19 cellular contexts compared by ENCODE assay signal in the genomic region with DNA sequence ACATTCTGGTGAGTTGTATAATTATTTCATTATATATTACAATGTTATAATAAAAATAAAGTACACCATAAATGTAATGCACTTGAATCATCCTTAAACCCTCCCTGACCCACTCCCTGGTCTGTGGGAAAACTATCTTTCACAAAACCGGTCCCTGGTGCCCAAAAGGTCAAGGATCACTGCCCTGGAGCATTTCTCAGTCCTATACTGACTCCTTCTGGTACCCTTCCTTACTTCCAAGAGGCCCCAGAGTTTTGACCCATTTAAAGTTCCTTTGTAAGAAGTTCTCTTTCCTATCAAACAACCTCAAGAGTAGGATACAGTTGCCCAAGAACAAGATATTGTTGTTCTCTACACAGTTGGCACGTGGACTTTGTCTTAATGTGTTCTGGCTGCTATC.
"Had no signal": no experiment of that assay in that cellular context is flagged by ENCODE, and none has a peak within 500 bp of the region (broad histone marks: within the 10 kb centered on the region; RNA-seq: fewer than 3 reads in every experiment).

No MANE protein-coding gene starts in this region.

- H3K27ac Mint-ChIP-seq: activated naive CD8-positive, alpha-beta T cell treated with anti-CD3 and anti-CD28 coated beads for 36 hours; activated T-helper 2 cell treated with anti-CD3 and anti-CD28 coated beads, Interferon-gamma antibody, Interleukin-2, Interleukin-4, amounts not matched to agents 10 μg/mL and 5 μg/mL and 100 μg/mL, durations not matched to agents 14 hours and 24 hours and 36 hours; memory B cell; stimulated activated naive B cell treated with anti-CD40 and anti-IgM and Interleukin-4, amounts not matched to agents 10 μg/mL and 1 μg/mL and 100 μg/mL, for 72 hours; type B pancreatic cell had no signal

- ATAC-seq: mucosa of descending colon; stimulated activated naive B cell treated with anti-CD40 and anti-IgM and Interleukin-4, amounts not matched to agents 10 μg/mL and 1 μg/mL and 100 μg/mL, for 72 hours had no signal

- H2AFZ ChIP-seq: hepatocyte had no signal

- H3K4me1 ChIP-seq: breast epithelium, esophagus muscularis mucosa had no signal

- H3K4me3 Mint-ChIP-seq: activated naive CD8-positive, alpha-beta T cell treated with anti-CD3 and anti-CD28 coated beads for 36 hours; central memory CD8-positive, alpha-beta T cell; memory B cell; stimulated activated naive B cell treated with anti-CD40 and anti-IgM and Interleukin-4, amounts not matched to agents 10 μg/mL and 1 μg/mL and 100 μg/mL, for 72 hours; type B pancreatic cell had no signal

- H3K4me3 ChIP-seq: breast epithelium, esophagus muscularis mucosa, hepatocyte, mucosa of descending colon had no signal

- H3K4me1 Mint-ChIP-seq: activated naive CD8-positive, alpha-beta T cell treated with anti-CD3 and anti-CD28 coated beads for 36 hours; central memory CD8-positive, alpha-beta T cell; memory B cell; stimulated activated naive B cell treated with anti-CD40 and anti-IgM and Interleukin-4, amounts not matched to agents 10 μg/mL and 1 μg/mL and 100 μg/mL, for 72 hours had no signal

- H3K27me3 ChIP-seq: breast epithelium, esophagus muscularis mucosa, hepatocyte had no signal

- H3K79me2 ChIP-seq: hepatocyte had no signal

- H3K27ac ChIP-seq: breast epithelium, esophagus muscularis mucosa, hepatocyte had no signal

- H3K36me3 ChIP-seq: breast epithelium, esophagus muscularis mucosa had no signal

- H3K36me3 Mint-ChIP-seq: activated naive CD8-positive, alpha-beta T cell treated with anti-CD3 and anti-CD28 coated beads for 36 hours; memory B cell; stimulated activated naive B cell treated with anti-CD40 and anti-IgM and Interleukin-4, amounts not matched to agents 10 μg/mL and 1 μg/mL and 100 μg/mL, for 72 hours; type B pancreatic cell had no signal

- DNase-seq: activated naive CD4-positive, alpha-beta T cell; activated naive CD8-positive, alpha-beta T cell treated with anti-CD3 and anti-CD28 coated beads for 36 hours; activated T-cell treated with anti-CD3 and anti-CD28 coated beads, Interleukin-2, amount 50 U/mL, for 1 hour; amniotic stem cell; effector memory CD4-positive, alpha-beta T cell; glutamatergic neuron; mucosa of descending colon; occipital lobe; stimulated activated CD4-positive, alpha-beta T cell treated with anti-CD3 and anti-CD28 coated beads, Interleukin-2, amount 100 ng/mL, for 48 hours; stimulated activated CD8-positive, alpha-beta memory T cell treated with anti-CD3 and anti-CD28 coated beads, Interleukin-4, amount 100 ng/mL, for 48 hours; stimulated activated naive B cell treated with anti-CD40 and anti-IgM and Interleukin-4, amounts not matched to agents 10 μg/mL and 1 μg/mL and 100 μg/mL, for 72 hours; T-helper 1 cell had no signal

- H3K27me3 Mint-ChIP-seq: activated naive CD8-positive, alpha-beta T cell treated with anti-CD3 and anti-CD28 coated beads for 36 hours; central memory CD8-positive, alpha-beta T cell; memory B cell; type B pancreatic cell had no signal

- H3K4me2 ChIP-seq: hepatocyte had no signal
